ENCODE assay signal across 12 cellular contexts in the genomic region with DNA sequence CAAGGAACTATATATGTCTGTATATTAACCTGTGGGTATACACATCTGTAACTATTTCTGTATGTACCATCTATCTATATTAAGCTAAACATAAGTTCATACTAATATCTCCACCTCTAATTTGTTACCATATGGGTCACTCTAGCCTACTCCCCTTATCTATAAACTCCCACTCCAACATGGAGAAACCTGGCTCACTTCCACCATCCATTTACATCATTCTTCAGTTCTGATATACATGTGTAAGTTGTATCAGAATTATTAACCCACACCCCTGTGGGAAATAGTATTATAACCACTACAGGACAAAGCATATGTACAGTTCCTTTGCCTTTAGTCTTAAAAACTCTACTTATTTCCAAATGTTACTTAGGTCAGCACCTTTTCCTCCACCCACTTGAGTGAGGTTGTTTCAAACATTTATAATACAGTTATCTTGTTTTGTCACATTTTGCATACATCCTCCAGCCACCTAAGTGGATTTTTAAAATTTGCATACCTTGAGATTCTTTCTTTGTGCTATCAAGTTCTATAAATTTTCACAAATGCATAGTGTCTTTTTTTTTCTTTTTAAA.
"Had no signal": no experiment of that assay in that cellular context is flagged by ENCODE, and none has a peak within 500 bp of the region (broad histone marks: within the 10 kb centered on the region; RNA-seq: fewer than 3 reads in every experiment).

No MANE protein-coding gene starts in this region.

- H3K27ac Mint-ChIP-seq: neural progenitor cell had no signal

- H3K4me2 ChIP-seq: neural progenitor cell had no signal

- H2AFZ ChIP-seq: neural progenitor cell had no signal

- H3K9me3 ChIP-seq: ovary, sigmoid colon, stomach, thoracic aorta had no signal

- H3K4me3 ChIP-seq: neural progenitor cell, ovary, sigmoid colon, stomach, thoracic aorta had no signal

- H3K4me3 Mint-ChIP-seq: activated CD4-positive, alpha-beta memory T cell treated with anti-CD3 and anti-CD28 coated beads for 36 hours; neural progenitor cell had no signal

- H3K36me3 ChIP-seq: neural progenitor cell, ovary, thoracic aorta had no signal

- H3K27me3 Mint-ChIP-seq: activated CD4-positive, alpha-beta memory T cell treated with anti-CD3 and anti-CD28 coated beads for 36 hours had no signal

- H3K27ac ChIP-seq: neural progenitor cell, ovary, sigmoid colon, stomach had no signal

- H3K4me1 Mint-ChIP-seq: neural progenitor cell had no signal

- H3K9ac ChIP-seq: neural progenitor cell had no signal

- H3K4me1 ChIP-seq: neural progenitor cell had no signal

- H3K27me3 ChIP-seq: neural progenitor cell, ovary, sigmoid colon, stomach had no signal

- DNase-seq: activated CD4-positive, alpha-beta memory T cell treated with anti-CD3 and anti-CD28 coated beads for 36 hours; activated CD4-positive, CD25-positive, alpha-beta regulatory T cell treated with anti-CD3 and anti-CD28 coated beads, Interleukin-2, amount 50 U/mL, for 72 hours; activated CD8-positive, alpha-beta memory T cell treated with anti-CD3 and anti-CD28 coated beads, Interleukin-2, amount 50 U/mL, for 4 hours; dermis blood vessel endothelial cell; hypothalamus; kidney glomerular epithelial cell; mesendoderm; ovary; sigmoid colon; stomach had no signal
